In the genomic region with DNA sequence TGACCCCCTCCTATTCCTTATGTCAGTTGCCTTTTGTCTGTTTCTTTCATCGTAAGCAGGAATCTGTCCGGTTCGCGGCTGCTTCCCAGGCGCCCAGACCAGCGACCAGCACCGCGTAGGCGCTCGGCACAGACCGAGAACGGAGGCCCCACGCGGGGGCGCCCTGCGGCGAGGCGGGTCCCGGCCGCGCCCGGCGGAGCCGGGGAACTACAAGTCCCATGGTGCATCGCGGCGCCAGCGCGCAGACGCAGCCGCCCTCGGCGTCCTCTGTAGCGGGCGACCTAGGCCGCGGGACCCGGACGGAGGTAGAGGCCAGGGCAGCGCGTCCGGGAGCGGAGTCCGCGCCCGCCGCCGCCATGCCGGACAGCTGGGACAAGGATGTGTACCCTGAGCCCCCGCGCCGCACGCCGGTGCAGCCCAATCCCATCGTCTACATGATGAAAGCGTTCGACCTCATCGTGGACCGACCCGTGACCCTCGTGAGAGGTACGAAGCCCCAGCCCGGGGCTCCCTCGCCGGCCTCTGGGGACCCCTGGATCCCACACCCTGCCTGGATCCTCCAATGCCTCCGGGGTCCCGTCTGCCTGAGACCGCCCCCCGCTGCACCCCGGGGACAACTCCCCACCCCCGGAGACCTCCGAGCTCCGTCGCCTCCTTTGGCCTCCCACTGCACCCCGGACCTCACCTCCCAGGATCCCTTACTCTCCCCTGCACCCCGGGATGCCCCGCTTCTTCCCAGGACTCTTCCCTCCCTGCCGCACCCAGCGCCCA, we compare ENCODE assay signal across 8 cellular contexts. TPM values are rescaled to one million over a fixed set of nuclear protein-coding genes. Genes with fewer than 3 reads are reported as not detected.
DNase-seq lines count a peak whose midpoint lies in the region; ATAC-seq and TF ChIP-seq lines count a peak whose summit lies in the region.

A gene (plus strand): TSS at position 270 of the 771 bp plus-strand sequence. CDS start 87 bp downstream, at position 357.

- DNase-seq in AG08396 (ENCODE audit: low spot score) (peak; percentile 95), NCI-H345 (lab: John Stamatoyannopoulos, UW) (peak; percentile 87), choroid plexus epithelial cell (ENCODE audit: low read depth) (peak; percentile 90), left colon (peak; percentile 92 to 96)
- DNase-seq in activated CD4-positive, alpha-beta T cell treated with anti-CD3 and anti-CD28 coated beads for 24 hours (ENCODE audit: low read depth in 2 of 2): peak; percentile 86 to 92
- peak; percentile 93 to 97 for DNase-seq in stimulated activated CD4-positive, alpha-beta T cell treated with anti-CD3 and anti-CD28 coated beads, Interleukin-2, amount 100 ng/mL, for 24 hours

- H3K4me3 ChIP-seq in choroid plexus epithelial cell (ENCODE audit: low read depth, low read length): peak within 1 kb of the TSS; percentile 92

- ATAC-seq in GM18868 (IDR thresholded peaks at IDR 0.05; ENCODE audit: unreplicated experiment) (peak; percentile 56), HG03139 (IDR thresholded peaks at IDR 0.05; ENCODE audit: unreplicated experiment) (peak; percentile 45), left colon (peak; percentile 89)

- TF ChIP-seq CTCF in choroid plexus epithelial cell (conservative IDR thresholded peaks at IDR 0.05; ENCODE audit: low read depth, low read length): peak; percentile 40

- intact Hi-C loops in left colon (cut with DNase I, micrococcal nuclease): no loop called here

RNA-seq across cellular contexts. Expression of the gene that starts here (rescaled TPM):
- 100 to 1,000 TPM; 224 to 273 TPM for total RNA-seq in left colon

Comparison
In these comparisons a context has a peak if more than half of its experiments do, and no peak if none do; other contexts are left out.
1. Peak in every context shown above with its lines: DNase-seq, ATAC-seq and H3K4me3 ChIP-seq.